In the genomic region with DNA sequence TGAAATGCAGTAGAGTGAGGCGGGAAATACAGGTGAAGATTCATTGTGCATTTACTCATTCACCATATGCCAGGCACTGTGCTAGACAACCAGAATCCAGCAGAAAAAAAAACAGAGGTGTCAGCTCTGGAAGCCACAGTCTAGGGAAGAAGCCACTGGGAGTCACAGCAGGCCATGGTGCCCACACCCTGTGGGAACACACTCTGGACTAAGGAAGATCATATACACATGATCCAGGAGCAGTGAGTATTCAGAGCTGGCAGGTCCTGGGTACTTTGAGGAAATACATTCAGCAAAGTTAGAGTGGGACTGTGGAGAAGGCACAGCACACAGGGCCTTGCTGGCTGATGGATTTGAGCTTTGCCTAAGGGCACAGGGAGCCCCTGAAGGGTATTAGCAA, we compare ENCODE assay signal across 37 cellular contexts. TPM values are rescaled to one million over a fixed set of nuclear protein-coding genes. Genes with fewer than 3 reads are reported as not detected.
"Had no signal": no experiment of that assay in that cellular context is flagged by ENCODE, and none has a peak within 500 bp of the region (broad histone marks: within the 10 kb centered on the region; RNA-seq: fewer than 3 reads in every experiment).

No MANE protein-coding gene starts in this region.

- H3K36me3 Mint-ChIP-seq: activated naive CD8-positive, alpha-beta T cell treated with anti-CD3 and anti-CD28 coated beads for 36 hours; natural killer cell treated with Interleukin-12 subunit alpha and Interleukin-12 subunit beta and Interleukin-15 and Interleukin-18, amount 100 ng/mL, for 72 hours; stimulated activated naive B cell treated with anti-CD40 and anti-IgM and Interleukin-4, amounts not matched to agents 10 μg/mL and 1 μg/mL and 100 μg/mL, for 72 hours; WTC11 had no signal

- DNase-seq: activated CD4-positive, alpha-beta memory T cell treated with anti-CD3 and anti-CD28 coated beads, Interleukin-2, amount 10 ng/mL, durations not matched to agents 7 days and 5 days; activated CD4-positive, alpha-beta T cell treated with anti-CD3 and anti-CD28 coated beads for 1 hour; activated CD4-positive, alpha-beta T cell treated with anti-CD3 and anti-CD28 coated beads, Interleukin-2, amount 10 ng/mL, durations not matched to agents 7 days and 5 days; activated CD8-positive, alpha-beta memory T cell treated with anti-CD3 and anti-CD28 coated beads, Interleukin-2, amount 50 U/mL, for 48 hours; activated naive CD4-positive, alpha-beta T cell treated with Interleukin-2 at 50 U/mL for 16 hours; activated naive CD8-positive, alpha-beta T cell treated with anti-CD3 and anti-CD28 coated beads for 36 hours; activated T-cell treated with anti-CD3 and anti-CD28 coated beads, Interleukin-2, amount 50 U/mL, for 4 hours; adrenal gland; brain microvascular endothelial cell; dorsolateral prefrontal cortex; effector memory CD4-positive, alpha-beta T cell; gastrocnemius medialis; glutamatergic neuron; hippocampal formation; nucleus accumbens; pancreas; psoas muscle; stimulated activated CD4-positive, alpha-beta T cell treated with anti-CD3 and anti-CD28 coated beads, Interleukin-1b, Interleukin-23, amount 100 ng/mL, for 48 hours; stimulated activated CD4-positive, alpha-beta T cell treated with anti-CD3 and anti-CD28 coated beads, Interleukin-4, amount 100 ng/mL, for 4 hours; stimulated activated CD8-positive, alpha-beta memory T cell treated with anti-CD3 and anti-CD28 coated beads, Interleukin-4, amount 100 ng/mL, for 48 hours; stimulated activated naive B cell treated with anti-CD40 and anti-IgM and Interleukin-4, amounts not matched to agents 10 μg/mL and 1 μg/mL and 100 μg/mL, for 72 hours; stomach; T-helper 17 cell; T1000; tibial artery had no signal

- H3K27me3 Mint-ChIP-seq: activated naive CD8-positive, alpha-beta T cell treated with anti-CD3 and anti-CD28 coated beads for 36 hours had no signal

- H3K27ac ChIP-seq: adrenal gland, ascending aorta, brain microvascular endothelial cell, coronary artery, dorsolateral prefrontal cortex, gastrocnemius medialis, pancreas, psoas muscle, stomach, suprapubic skin, tibial artery had no signal

- H3K4me3 ChIP-seq: adrenal gland, ascending aorta, coronary artery, dorsolateral prefrontal cortex, gastrocnemius medialis, pancreas, psoas muscle, smooth muscle cell, stomach, suprapubic skin, tibial artery had no signal

- H3K9me3 ChIP-seq: adrenal gland, ascending aorta, gastrocnemius medialis, pancreas, psoas muscle, stomach, suprapubic skin, tibial artery had no signal

- H3K27ac Mint-ChIP-seq: activated CD4-positive, alpha-beta memory T cell treated with anti-CD3 and anti-CD28 coated beads, Interleukin-2, amount 10 ng/mL, durations not matched to agents 7 days and 5 days; activated CD4-positive, alpha-beta T cell treated with anti-CD3 and anti-CD28 coated beads, Interleukin-2, amount 10 ng/mL, durations not matched to agents 7 days and 5 days; activated naive CD8-positive, alpha-beta T cell treated with anti-CD3 and anti-CD28 coated beads for 36 hours; activated T-helper 2 cell treated with anti-CD3 and anti-CD28 coated beads, Interferon-gamma antibody, Interleukin-2, Interleukin-4, amounts not matched to agents 10 μg/mL and 5 μg/mL and 100 μg/mL, durations not matched to agents 14 hours and 24 hours and 36 hours; natural killer cell treated with Interleukin-12 subunit alpha and Interleukin-12 subunit beta and Interleukin-15 and Interleukin-18, amount 100 ng/mL, for 72 hours; stimulated activated naive B cell treated with anti-CD40 and anti-IgM and Interleukin-4, amounts not matched to agents 10 μg/mL and 1 μg/mL and 100 μg/mL, for 72 hours; T-helper 17 cell; WTC11 had no signal

- H3K36me3 ChIP-seq: adrenal gland, ascending aorta, brain microvascular endothelial cell, gastrocnemius medialis, pancreas, stomach, suprapubic skin, tibial artery had no signal

- H3K4me3 Mint-ChIP-seq: activated CD4-positive, alpha-beta memory T cell treated with anti-CD3 and anti-CD28 coated beads, Interleukin-2, amount 10 ng/mL, durations not matched to agents 7 days and 5 days; activated CD4-positive, alpha-beta T cell treated with anti-CD3 and anti-CD28 coated beads, Interleukin-2, amount 10 ng/mL, durations not matched to agents 7 days and 5 days; activated naive CD8-positive, alpha-beta T cell treated with anti-CD3 and anti-CD28 coated beads for 36 hours; activated T-cell treated with anti-CD3 and anti-CD28 coated beads, Interleukin-2, amount 50 U/mL, for 4 hours; natural killer cell treated with Interleukin-12 subunit alpha and Interleukin-12 subunit beta and Interleukin-15 and Interleukin-18, amount 100 ng/mL, for 72 hours; stimulated activated naive B cell treated with anti-CD40 and anti-IgM and Interleukin-4, amounts not matched to agents 10 μg/mL and 1 μg/mL and 100 μg/mL, for 72 hours; T-helper 17 cell; WTC11 had no signal

- H3K4me2 ChIP-seq: smooth muscle cell had no signal

- H3K9me3 Mint-ChIP-seq: activated CD4-positive, alpha-beta memory T cell treated with anti-CD3 and anti-CD28 coated beads, Interleukin-2, amount 10 ng/mL, durations not matched to agents 7 days and 5 days; activated CD4-positive, alpha-beta T cell treated with anti-CD3 and anti-CD28 coated beads, Interleukin-2, amount 10 ng/mL, durations not matched to agents 7 days and 5 days; activated naive CD8-positive, alpha-beta T cell treated with anti-CD3 and anti-CD28 coated beads for 36 hours; activated T-cell treated with anti-CD3 and anti-CD28 coated beads, Interleukin-2, amount 50 U/mL, for 4 hours; activated T-helper 2 cell treated with anti-CD3 and anti-CD28 coated beads, Interferon-gamma antibody, Interleukin-2, Interleukin-4, amounts not matched to agents 10 μg/mL and 5 μg/mL and 100 μg/mL, durations not matched to agents 14 hours and 24 hours and 36 hours; natural killer cell treated with Interleukin-12 subunit alpha and Interleukin-12 subunit beta and Interleukin-15 and Interleukin-18, amount 100 ng/mL, for 72 hours; stimulated activated naive B cell treated with anti-CD40 and anti-IgM and Interleukin-4, amounts not matched to agents 10 μg/mL and 1 μg/mL and 100 μg/mL, for 72 hours; WTC11 had no signal

- H3K27me3 ChIP-seq: ascending aorta, brain microvascular endothelial cell, dorsolateral prefrontal cortex, gastrocnemius medialis, pancreas, stomach, suprapubic skin had no signal

RNA-seq across cellular contexts. Expression of gene FAM240A, which starts 14.8 kb away (rescaled TPM):
- total RNA-seq: activated CD4-positive, alpha-beta memory T cell treated with anti-CD3 and anti-CD28 coated beads, Interleukin-2, amount 10 ng/mL, durations not matched to agents 7 days and 5 days; activated CD4-positive, alpha-beta T cell treated with anti-CD3 and anti-CD28 coated beads, Interleukin-2, amount 10 ng/mL, durations not matched to agents 7 days and 5 days; activated naive CD8-positive, alpha-beta T cell treated with anti-CD3 and anti-CD28 coated beads for 36 hours; activated T-cell treated with anti-CD3 and anti-CD28 coated beads, Interleukin-2, amount 50 U/mL, for 4 hours; activated T-helper 2 cell treated with anti-CD3 and anti-CD28 coated beads, Interferon-gamma antibody, Interleukin-2, Interleukin-4, amounts not matched to agents 10 μg/mL and 5 μg/mL and 100 μg/mL, durations not matched to agents 14 hours and 24 hours and 36 hours; ascending aorta; cardiac septum; cerebellum; epithelial cell of proximal tubule; natural killer cell treated with Interleukin-12 subunit alpha and Interleukin-12 subunit beta and Interleukin-15 and Interleukin-18, amount 100 ng/mL, for 72 hours; pancreas; smooth muscle cell; stomach; T-helper 17 cell; ureter had no signal
- polyA plus RNA-seq: adrenal gland, keratinocyte, pancreas, smooth muscle cell, stomach had no signal
